8 cellular contexts compared by ENCODE assay signal in genomic region chr13:49997935-49998334, GRCh38. TPM values are rescaled to one million over a fixed set of nuclear protein-coding genes. Genes with fewer than 3 reads are reported as not detected.
DNase-seq lines count a peak whose midpoint lies in the region; ATAC-seq and TF ChIP-seq lines count a peak whose summit lies in the region.

No MANE protein-coding gene starts in this region.

- peak overlapping the region; percentile 86 for H3K4me3 ChIP-seq in Jurkat, Clone E6-1 (ENCODE audit: low read length)
- peak overlapping the region; percentile 84 to 89 (median 84) for H3K4me3 ChIP-seq in breast epithelium
- H3K4me3 ChIP-seq in mucosa of rectum (ENCODE audit: low read length in 2 of 2) = peak overlapping the region; percentile 88 to 90

- H3K36me3 ChIP-seq in breast epithelium = no peaks in the 10 kb centered on the region
- peaks cover 4 to 7% of the 10 kb centered on the region in 2 donors for H3K36me3 ChIP-seq in mucosa of rectum (ENCODE audit: control insufficient read depth in 2 of 2, insufficient read depth in 2 of 2, low read length in 2 of 2)

- peak; percentile 28 to 32 for DNase-seq in AML-193 (lab: John Stamatoyannopoulos, UW)
- no peak for DNase-seq in Jurkat, Clone E6-1 (ENCODE audit: low read depth, low spot score)
- DNase-seq in breast epithelium (ENCODE audit: low spot score in 2 of 2) = no peak
- DNase-seq in amygdala (lab: John Stamatoyannopoulos, UW) = no peak
- no peak for DNase-seq in cerebellar cortex (ENCODE audit: low spot score)

- H3K27ac ChIP-seq in breast epithelium = peak overlapping the region in 1 of 2 donors; percentile 99
- peak overlapping the region; percentile 98 to 99 for H3K27ac ChIP-seq in mucosa of rectum (ENCODE audit: low read depth in 2 of 2, low read length in 2 of 2)

- TF ChIP-seq POLR2A in breast epithelium (IDR thresholded peaks at IDR 0.05) (no peak), GM18505 (IDR thresholded peaks at IDR 0.05; ENCODE audit: borderline replicate concordance, extremely low read depth, insufficient read depth, insufficient read length) (no peak)

- ATAC-seq in GM18505 (IDR thresholded peaks at IDR 0.05; ENCODE audit: unreplicated experiment) = no peak
- ATAC-seq in GM18868 (IDR thresholded peaks at IDR 0.05; ENCODE audit: unreplicated experiment) = no peak

- intact Hi-C loops in breast epithelium (cut with DNase I; ENCODE audit: low total_unique reads) = loop anchor here (10.0 kb wide), 1 partner anchor 127 kb away; no protein-coding TSS in a partner anchor

- H3K9me3 ChIP-seq in breast epithelium (no peaks in the 10 kb centered on the region), mucosa of rectum (ENCODE audit: control insufficient read depth in 2 of 2, low read length in 2 of 2) (no peaks in the 10 kb centered on the region)

- H3K4me1 ChIP-seq in breast epithelium (peaks cover 0 to 3% of the 10 kb centered on the region in 2 donors), mucosa of rectum (ENCODE audit: control insufficient read depth in 2 of 2, insufficient read depth in 2 of 2, low read length in 2 of 2) (peaks cover 20% of the 10 kb centered on the region in 2 donors)

- H3K9ac ChIP-seq in mucosa of rectum (ENCODE audit: low read depth in 1 of 2, low read length in 2 of 2) = peak overlapping the region; percentile 84 to 93

- H3K27me3 ChIP-seq in breast epithelium = no peaks in the 10 kb centered on the region
- no peaks in the 10 kb centered on the region for H3K27me3 ChIP-seq in mucosa of rectum (ENCODE audit: control insufficient read depth in 2 of 2, insufficient read depth in 2 of 2, low read length in 2 of 2)

- no peak for TF ChIP-seq CTCF in breast epithelium (IDR thresholded peaks at IDR 0.05)

RNA-seq across cellular contexts. Expression of gene TRIM13, which starts 1.1 kb away (rescaled TPM):
- 26.1 TPM for polyA plus RNA-seq in Jurkat, Clone E6-1 (2012; ENCODE audit: insufficient read depth, insufficient read length)
- 10 to 100 TPM; 16.0 to 28.8 (median 22.9) TPM for total RNA-seq in breast epithelium

RNA-seq across cellular contexts. Expression of gene KCNRG, which starts 17.3 kb away (rescaled TPM):
- polyA plus RNA-seq in Jurkat, Clone E6-1 (2012; ENCODE audit: insufficient read depth, insufficient read length) = 0.77 TPM
- 1 to 10 TPM; 1.6 to 2.6 (median 1.8) TPM for total RNA-seq in breast epithelium

Comparison
In these comparisons a context has a peak if more than half of its experiments do, and no peak if none do; other contexts are left out.
1. DNase-seq: peak in AML-193 (2 of 2); none in Jurkat, Clone E6-1 (single experiment), breast epithelium (0 of 2), amygdala (0 of 56) and cerebellar cortex (single experiment).
2. Peak in every context shown above with its lines, with median percentiles within 50 percentile points of each other: H3K4me3 ChIP-seq.